ENCODE assay signal across 26 cellular contexts in genomic region chr22:48757581-48757980, GRCh38.
DNase-seq lines count a peak whose midpoint lies in the region; ATAC-seq, FAIRE-seq and TF ChIP-seq lines count a peak whose summit lies in the region.
"Had no signal": no experiment of that assay in that cellular context is flagged by ENCODE, and none has a peak within 500 bp of the region (broad histone marks: within the 10 kb centered on the region; RNA-seq: fewer than 3 reads in every experiment).

No MANE protein-coding gene starts in this region.

- H2BK5ac ChIP-seq in H1 (ENCODE audit: low read depth, low read length) (no peak overlapping the region), neuronal stem cell (ENCODE audit: low read length) (no peak overlapping the region)

- H3K27ac ChIP-seq in H1 (ENCODE audit: low read depth, low read length) (no peak overlapping the region), neuronal stem cell (replicated peaks; ENCODE audit: low read length) (no peak overlapping the region), tibial artery (no peak overlapping the region)
- H3K27ac ChIP-seq: left lung, prostate gland, transverse colon had no signal

- H3K79me1 ChIP-seq in H1 (ENCODE audit: low read depth, low read length) (no peaks in the 10 kb centered on the region; the same call in 1 of the 2 replicates), neuronal stem cell (ENCODE audit: low read depth, low read length) (peaks cover 3% of the 10 kb centered on the region)

- TF ChIP-seq EP300 in H1 (IDR thresholded peaks at IDR 0.05; ENCODE audit: borderline replicate concordance in 1 of 2, low read depth in 2 of 2, low read length in 2 of 2): no peak

- H3K14ac ChIP-seq in H1 (ENCODE audit: insufficient read length) (no peak overlapping the region), neuronal stem cell (ENCODE audit: low read length) (no peak overlapping the region)

- TF ChIP-seq CTCF in H1 (IDR thresholded peaks at IDR 0.05; ENCODE audit: control extremely low read depth in 1 of 3, insufficient read depth in 1 of 3, low read depth in 1 of 3, low read length in 3 of 3) (no peak), tibial artery (IDR thresholded peaks at IDR 0.05) (no peak)

- H2AK5ac ChIP-seq in H1 (ENCODE audit: low read depth, low read length) (no peak overlapping the region), neuronal stem cell (ENCODE audit: low read depth, low read length) (no peak overlapping the region)

- H3K36me3 ChIP-seq in H1 (ENCODE audit: control insufficient read depth in 2 of 4, insufficient read depth in 4 of 4, low read length in 3 of 4) (no peaks in the 10 kb centered on the region), neuronal stem cell (replicated peaks in 1 of 2; ENCODE audit: control insufficient read depth in 2 of 2, insufficient read depth in 2 of 2, low read length in 2 of 2) (no peaks in the 10 kb centered on the region), tibial artery (no peaks in the 10 kb centered on the region)
- H3K36me3 ChIP-seq: BE2C, left lung, prostate gland, transverse colon had no signal

- H3K9me3 ChIP-seq in H1 (ENCODE audit: insufficient read depth in 2 of 2, low read depth in 1 of 2, low read length in 1 of 2): no peaks in the 10 kb centered on the region; a peak in 1 of 4 replicates
- H3K9me3 ChIP-seq in neuronal stem cell (replicated peaks in 1 of 2; ENCODE audit: control insufficient read depth in 2 of 2, insufficient read depth in 1 of 2, low read depth in 1 of 2, low read length in 2 of 2): peaks cover 0 to 5% of the 10 kb centered on the region in 2 donors
- H3K9me3 ChIP-seq in tibial artery: no peaks in the 10 kb centered on the region
- H3K9me3 ChIP-seq: BE2C, left lung, prostate gland, transverse colon had no signal

- no peak overlapping the region for H2BK15ac ChIP-seq in H1 (ENCODE audit: low read length)
- no peak overlapping the region for H2BK15ac ChIP-seq in neuronal stem cell (ENCODE audit: low read length)

- no peak overlapping the region for H3K4me3 Mint-ChIP-seq in activated T-cell treated with anti-CD3 and anti-CD28 coated beads, Interleukin-2, amount 50 U/mL, for 24 hours
- H3K4me3 Mint-ChIP-seq: activated naive CD4-positive, alpha-beta T cell treated with anti-CD3 and anti-CD28 coated beads for 36 hours; dendritic cell treated with granulocyte-macrophage colony-stimulating factor and Interleukin-4, amounts not matched to agents 40 ng/mL and 50 ng/mL, for 4 days; nephron progenitor cell; T-cell had no signal

- DNase-seq in activated T-cell treated with anti-CD3 and anti-CD28 coated beads, Interleukin-2, amount 50 U/mL, for 24 hours: peak; percentile 9
- no peak for DNase-seq in activated T-cell treated with anti-CD3 and anti-CD28 coated beads, Interleukin-2, amount 50 U/mL, for 48 hours
- DNase-seq in H1 (ENCODE audit: low read depth in 1 of 2, low spot score in 2 of 2) (peak in 1 of 2 experiments; percentile 43), neuronal stem cell (ENCODE audit: low spot score) (no peak), tibial artery (peak; percentile 9 to 47), HPDE6-E6E7 (ENCODE audit: extremely low spot score) (no peak)
- DNase-seq in effector CD4-positive, alpha-beta T cell: no peak
- DNase-seq: activated naive CD4-positive, alpha-beta T cell treated with anti-CD3 and anti-CD28 coated beads for 36 hours; activated T-cell treated with anti-CD3 and anti-CD28 coated beads, Interleukin-2, amount 50 U/mL, for 1 hour; amygdala; BE2C; DMS53; KG1; left lung; midbrain; NCI-H1694; NCI-H748 treated with DMSO at 0.1 percent for 48 hours; nephron progenitor cell; stimulated activated naive CD8-positive, alpha-beta T cell treated with anti-CD3 and anti-CD28 coated beads, Interleukin-15, Interleukin-2, amounts not matched to agents 100 U/mL and 50 U/mL, for 24 hours had no signal

- H2BK12ac ChIP-seq in H1 (ENCODE audit: low read depth, low read length) (no peak overlapping the region; the same call in 1 of the 2 replicates), neuronal stem cell (ENCODE audit: low read length) (no peak overlapping the region)

- H3K4ac ChIP-seq in H1 (replicated peaks; ENCODE audit: insufficient read length, low read depth, low read length) (no peak overlapping the region), neuronal stem cell (ENCODE audit: low read length) (no peak overlapping the region)

- no peak for ATAC-seq in HG02610 (IDR thresholded peaks at IDR 0.05; ENCODE audit: unreplicated experiment)
- ATAC-seq: left lung; stimulated activated naive CD8-positive, alpha-beta T cell treated with anti-CD3 and anti-CD28 coated beads, Interleukin-15, Interleukin-2, amounts not matched to agents 100 U/mL and 50 U/mL, for 24 hours; T-cell had no signal

- H3K4me1 ChIP-seq in H1 (replicated peaks in 1 of 4; ENCODE audit: control insufficient read depth in 3 of 4, insufficient read depth in 4 of 4, low read length in 3 of 4) (no peaks in the 10 kb centered on the region; a peak in 1 of 7 replicates), neuronal stem cell (ENCODE audit: control insufficient read depth in 2 of 2, insufficient read depth in 1 of 2, low read depth in 1 of 2, low read length in 2 of 2) (peaks cover 0 to 2% of the 10 kb centered on the region in 2 donors), tibial artery (no peaks in the 10 kb centered on the region)
- H3K4me1 ChIP-seq: BE2C, left lung, prostate gland, transverse colon had no signal

- H2BK120ac ChIP-seq in H1 (replicated peaks; ENCODE audit: low read depth, low read length): no peak overlapping the region
- H2BK120ac ChIP-seq in neuronal stem cell (ENCODE audit: low read depth, low read length): no peak overlapping the region

- no peak for FAIRE-seq in H1 (lab: Jason Lieb, UNC)
- FAIRE-seq: endothelial cell of umbilical vein, small intestine had no signal

- H3K79me2 ChIP-seq in H1 (ENCODE audit: control insufficient read depth in 1 of 2, insufficient read depth in 2 of 2, low read length in 2 of 2): no peaks in the 10 kb centered on the region

- no peak for TF ChIP-seq POLR2A in H1 (IDR thresholded peaks at IDR 0.05; ENCODE audit: control extremely low read depth in 1 of 2, low read depth in 2 of 2, low read length in 2 of 2)

- intact Hi-C loops in tibial artery (cut with DNase I; ENCODE audit: low total_unique reads): no loop called here

- H3K23ac ChIP-seq in H1 (ENCODE audit: insufficient read length) (no peak overlapping the region), neuronal stem cell (ENCODE audit: low read depth, low read length, poor library complexity) (no peak overlapping the region)

- no peak overlapping the region for H3K9ac ChIP-seq in H1 (replicated peaks in 1 of 4; ENCODE audit: extremely low read depth in 1 of 4, low read depth in 3 of 4, low read length in 3 of 4)
- peak overlapping the region; percentile 22 for H3K9ac ChIP-seq in neuronal stem cell (ENCODE audit: low read depth, low read length, poor library complexity)

- H3K27ac Mint-ChIP-seq in activated T-cell treated with anti-CD3 and anti-CD28 coated beads, Interleukin-2, amount 50 U/mL, for 24 hours: no peak overlapping the region
- H3K27ac Mint-ChIP-seq: activated naive CD4-positive, alpha-beta T cell treated with anti-CD3 and anti-CD28 coated beads for 36 hours; dendritic cell treated with granulocyte-macrophage colony-stimulating factor and Interleukin-4, amounts not matched to agents 40 ng/mL and 50 ng/mL, for 4 days; nephron progenitor cell; T-cell had no signal

- 82% methylated on average over 7 of the region's 7 CpGs; no CpG with 5 or more reads in 1 of the 2 experiments for WGBS in H1 (ENCODE audit: extremely low coverage in 1 of 2, insufficient coverage in 1 of 2, insufficient read length in 1 of 2, insufficient replicate concordance in 2 of 2, low coverage in 1 of 2, low lambda C conversion rate in 2 of 2, missing lambda C conversion rate in 1 of 2), 2 experiments
- WGBS in neuronal stem cell (ENCODE audit: extremely low coverage in 2 of 2, insufficient read length in 2 of 2, insufficient replicate concordance in 1 of 2), 2 donors: no CpG with 5 or more reads among the region's 7 CpGs

- H3K27me3 Mint-ChIP-seq in activated T-cell treated with anti-CD3 and anti-CD28 coated beads, Interleukin-2, amount 50 U/mL, for 24 hours: peaks cover 23% of the 10 kb centered on the region
- H3K27me3 Mint-ChIP-seq: dendritic cell treated with granulocyte-macrophage colony-stimulating factor and Interleukin-4, amounts not matched to agents 40 ng/mL and 50 ng/mL, for 4 days had no signal

- no peak for TF ChIP-seq RAD21 in H1 (IDR thresholded peaks at IDR 0.05 in 1 of 2, conservative IDR thresholded peaks at IDR 0.05 in 1 of 2; ENCODE audit: low read depth in 2 of 2, low read length in 2 of 2)

- H2AFZ ChIP-seq in H1 (ENCODE audit: low read length): no peak overlapping the region
- no peak overlapping the region for H2AFZ ChIP-seq in neuronal stem cell (ENCODE audit: low read length)

- no peak overlapping the region for H4K91ac ChIP-seq in H1 (replicated peaks; ENCODE audit: insufficient read length, low read length)
- H4K91ac ChIP-seq in neuronal stem cell (ENCODE audit: low read depth, low read length, poor library complexity): no peak overlapping the region

- peaks cover 2% of the 10 kb centered on the region for H3K23me2 ChIP-seq in H1 (ENCODE audit: low read depth, low read length)

- H4K20me1 ChIP-seq in H1 (replicated peaks in 1 of 2; ENCODE audit: control insufficient read depth in 1 of 2, insufficient read depth in 2 of 2, low read length in 2 of 2): peaks cover 2 to 5% of the 10 kb centered on the region in 2 experiments

- CTCF ChIA-PET in H1 (lab: Charles Lee; ENCODE audit: partially characterized antibody): no interaction called here

- no peak overlapping the region for H3K18ac ChIP-seq in H1 (ENCODE audit: extremely low read depth, low read length)
- peak overlapping the region; percentile 18 for H3K18ac ChIP-seq in neuronal stem cell (ENCODE audit: low read length)

- peak overlapping the region; percentile 3; the same call in 1 of the 2 replicates for H4K8ac ChIP-seq in H1 (ENCODE audit: extremely low read depth, insufficient read depth, low read length)
- H4K8ac ChIP-seq in neuronal stem cell (ENCODE audit: low read depth, low read length): no peak overlapping the region

- H4K5ac ChIP-seq in H1 (ENCODE audit: insufficient read length, low read depth, low read length): no peak overlapping the region

- H3K36me3 Mint-ChIP-seq in activated T-cell treated with anti-CD3 and anti-CD28 coated beads, Interleukin-2, amount 50 U/mL, for 24 hours (ENCODE audit: low read depth): no peaks in the 10 kb centered on the region
- H3K36me3 Mint-ChIP-seq: T-cell had no signal

- no peak overlapping the region for H2BK20ac ChIP-seq in H1 (ENCODE audit: low read length)

- no peaks in the 10 kb centered on the region for H3K27me3 ChIP-seq in H1 (replicated peaks in 1 of 4; ENCODE audit: control insufficient read depth in 3 of 4, extremely low read depth in 1 of 4, insufficient read depth in 3 of 4, low read length in 3 of 4)
- peaks cover 0 to 3% (median 0%) of the 10 kb centered on the region in 3 experiments for H3K27me3 ChIP-seq in neuronal stem cell (ENCODE audit: control insufficient read depth in 3 of 3, insufficient read depth in 3 of 3, low read depth in 1 of 3, low read length in 3 of 3)
- H3K27me3 ChIP-seq in tibial artery: peaks cover 0 to 6% of the 10 kb centered on the region in 2 donors
- H3K27me3 ChIP-seq: BE2C, transverse colon had no signal

- no peak overlapping the region for H3K56ac ChIP-seq in H1 (replicated peaks; ENCODE audit: insufficient read length, low read depth, low read length)

- POLR2A ChIA-PET in H1 (lab: Charles Lee; ENCODE audit: partially characterized antibody): no interaction called here

- H3K4me2 ChIP-seq in H1 (ENCODE audit: insufficient read depth in 1 of 2, low read depth in 2 of 2, low read length in 2 of 2) (no peak overlapping the region), neuronal stem cell (ENCODE audit: insufficient read depth, low read length, poor library complexity, severe bottlenecking) (no peak overlapping the region)

- no peaks in the 10 kb centered on the region for H3K4me1 Mint-ChIP-seq in activated T-cell treated with anti-CD3 and anti-CD28 coated beads, Interleukin-2, amount 50 U/mL, for 24 hours (ENCODE audit: low read depth)
- H3K4me1 Mint-ChIP-seq: nephron progenitor cell, T-cell had no signal

- no peaks in the 10 kb centered on the region for H3K9me3 Mint-ChIP-seq in activated T-cell treated with anti-CD3 and anti-CD28 coated beads, Interleukin-2, amount 50 U/mL, for 24 hours
- H3K9me3 Mint-ChIP-seq: activated naive CD4-positive, alpha-beta T cell treated with anti-CD3 and anti-CD28 coated beads for 36 hours; dendritic cell treated with granulocyte-macrophage colony-stimulating factor and Interleukin-4, amounts not matched to agents 40 ng/mL and 50 ng/mL, for 4 days; nephron progenitor cell; T-cell had no signal

- H3K4me3 ChIP-seq in H1 (ENCODE audit: extremely low read depth in 1 of 4, insufficient read depth in 2 of 4, low read depth in 3 of 4, low read length in 4 of 4) (no peak overlapping the region), neuronal stem cell (ENCODE audit: low read length in 2 of 2) (no peak overlapping the region), tibial artery (no peak overlapping the region)
- H3K4me3 ChIP-seq: left lung, prostate gland, transverse colon had no signal

Comparison
In these comparisons a context has a peak if more than half of its experiments do, and no peak if none do; other contexts are left out.
1. DNase-seq: peak in activated T-cell treated with anti-CD3 and anti-CD28 coated beads, Interleukin-2, amount 50 U/mL, for 24 hours (single experiment) and tibial artery (2 of 2); none in activated T-cell treated with anti-CD3 and anti-CD28 coated beads, Interleukin-2, amount 50 U/mL, for 48 hours (0 of 2), neuronal stem cell (single experiment), HPDE6-E6E7 (single experiment) and effector CD4-positive, alpha-beta T cell (single experiment).